ENCODE assay signal across 11 cellular contexts in genomic region chr7:27113991-27114866, GRCh38. TPM values are rescaled to one million over a fixed set of nuclear protein-coding genes. Genes with fewer than 3 reads are reported as not detected.
DNase-seq lines count a peak whose midpoint lies in the region; ATAC-seq and TF ChIP-seq lines count a peak whose summit lies in the region.
"Had no signal": no experiment of that assay in that cellular context is flagged by ENCODE, and none has a peak within 500 bp of the region (broad histone marks: within the 10 kb centered on the region; RNA-seq: fewer than 3 reads in every experiment).

No MANE protein-coding gene starts in this region.

- no peaks in the 10 kb centered on the region for H3K36me3 Mint-ChIP-seq in activated naive CD8-positive, alpha-beta T cell treated with anti-CD3 and anti-CD28 coated beads for 36 hours
- H3K36me3 Mint-ChIP-seq: memory B cell had no signal

- DNase-seq in HCEC 1CT: peak; percentile 39
- DNase-seq in islet precursor cell: peak; percentile 51
- DNase-seq in activated naive CD8-positive, alpha-beta T cell treated with anti-CD3 and anti-CD28 coated beads for 36 hours: no peak
- no peak for DNase-seq in NCI-H128 (lab: John Stamatoyannopoulos, UW; ENCODE audit: unreplicated experiment)
- DNase-seq: Karpas-422, T1000 had no signal

- TF ChIP-seq CTCF in WI38 (IDR thresholded peaks at IDR 0.05; ENCODE audit: low read depth, low read length): no peak

- no peak for ATAC-seq in GM19328 (IDR thresholded peaks at IDR 0.05; ENCODE audit: unreplicated experiment)
- ATAC-seq in GM19035 (IDR thresholded peaks at IDR 0.05; ENCODE audit: unreplicated experiment): no peak

- peak overlapping the region; percentile 65 for H3K4me3 ChIP-seq in WI38 (ENCODE audit: low read depth, low read length)
- H3K4me3 ChIP-seq in skin epidermis: peak overlapping the region; percentile 21 to 47 (median 38)

- no peak overlapping the region for H3K27ac Mint-ChIP-seq in activated naive CD8-positive, alpha-beta T cell treated with anti-CD3 and anti-CD28 coated beads for 36 hours
- H3K27ac Mint-ChIP-seq: memory B cell had no signal

- peaks cover 6% of the 10 kb centered on the region for H3K27me3 Mint-ChIP-seq in activated naive CD8-positive, alpha-beta T cell treated with anti-CD3 and anti-CD28 coated beads for 36 hours

- H3K4me1 Mint-ChIP-seq in activated naive CD8-positive, alpha-beta T cell treated with anti-CD3 and anti-CD28 coated beads for 36 hours: no peaks in the 10 kb centered on the region
- H3K4me1 Mint-ChIP-seq: memory B cell had no signal

- H3K27ac ChIP-seq in skin epidermis: peak overlapping the region in 17 of 21 experiments; percentile 37 to 88 (median 77)

- H3K9me3 Mint-ChIP-seq in activated naive CD8-positive, alpha-beta T cell treated with anti-CD3 and anti-CD28 coated beads for 36 hours: no peaks in the 10 kb centered on the region
- H3K9me3 Mint-ChIP-seq: memory B cell had no signal

- no peak overlapping the region for H3K4me3 Mint-ChIP-seq in activated naive CD8-positive, alpha-beta T cell treated with anti-CD3 and anti-CD28 coated beads for 36 hours
- H3K4me3 Mint-ChIP-seq: memory B cell had no signal

RNA-seq across cellular contexts. Expression of gene HOXA2, which starts 11.7 kb away (rescaled TPM):
- not detected for total RNA-seq in activated naive CD8-positive, alpha-beta T cell treated with anti-CD3 and anti-CD28 coated beads for 36 hours

RNA-seq across cellular contexts. Expression of gene HOXA4, which starts 16.3 kb away (rescaled TPM):
- not detected for total RNA-seq in activated naive CD8-positive, alpha-beta T cell treated with anti-CD3 and anti-CD28 coated beads for 36 hours

RNA-seq across cellular contexts. Expression of gene HOXA1, which starts 18.4 kb away (rescaled TPM):
- total RNA-seq in activated naive CD8-positive, alpha-beta T cell treated with anti-CD3 and anti-CD28 coated beads for 36 hours: under 1 TPM; 0.24 to 0.35 TPM

RNA-seq across cellular contexts. Expression of gene HOXA5, which starts 29.3 kb away (rescaled TPM):
- not detected for total RNA-seq in activated naive CD8-positive, alpha-beta T cell treated with anti-CD3 and anti-CD28 coated beads for 36 hours

RNA-seq across cellular contexts. Expression of gene HOXA6, which starts 33.3 kb away (rescaled TPM):
- not detected for total RNA-seq in activated naive CD8-positive, alpha-beta T cell treated with anti-CD3 and anti-CD28 coated beads for 36 hours

Comparison
In these comparisons a context has a peak if more than half of its experiments do, and no peak if none do; other contexts are left out.
1. DNase-seq: peak in HCEC 1CT (single experiment) and islet precursor cell (single experiment); none in activated naive CD8-positive, alpha-beta T cell treated with anti-CD3 and anti-CD28 coated beads for 36 hours (single experiment) and NCI-H128 (single experiment).